In the genomic region with DNA sequence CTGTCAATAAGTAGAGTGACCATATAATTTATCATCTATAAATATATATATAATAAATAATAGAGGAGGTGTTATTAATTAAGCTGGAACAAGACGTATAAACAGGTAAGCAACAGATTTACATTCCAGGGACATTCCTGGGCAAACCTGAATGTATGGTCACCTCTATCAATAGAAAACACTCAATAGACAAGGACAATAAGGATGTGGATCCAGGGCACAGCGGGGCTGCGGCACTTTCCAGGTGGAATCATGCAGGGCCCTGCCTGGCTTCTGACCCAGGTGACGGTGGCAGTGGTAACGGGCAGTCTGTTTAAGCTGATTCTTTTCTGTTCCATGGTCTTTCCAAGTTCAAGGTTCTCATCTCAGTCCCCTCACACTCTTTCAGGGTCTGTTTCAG, we compare ENCODE assay signal across 32 cellular contexts. TPM values are rescaled to one million over a fixed set of nuclear protein-coding genes. Genes with fewer than 3 reads are reported as not detected.
"Had no signal": no experiment of that assay in that cellular context is flagged by ENCODE, and none has a peak within 500 bp of the region (broad histone marks: within the 10 kb centered on the region; RNA-seq: fewer than 3 reads in every experiment).

No MANE protein-coding gene starts in this region.

- H3K27ac ChIP-seq: heart right ventricle, hepatocyte, left lung, lower lobe of right lung, neural progenitor cell, neutrophil, ovary, right atrium auricular region, skin epidermis, spleen, suprapubic skin, thoracic aorta, tibial artery, uterus had no signal

- H3K79me2 ChIP-seq: hepatocyte had no signal

- H3K27me3 Mint-ChIP-seq: progenitor cell of endocrine pancreas, type B pancreatic cell had no signal

- H3K4me3 ChIP-seq: heart right ventricle, hepatocyte, left lung, lower lobe of right lung, neural progenitor cell, ovary, right atrium auricular region, skin epidermis, spleen, suprapubic skin, thoracic aorta, tibial artery, uterus had no signal

- H3K27ac Mint-ChIP-seq: mesothelial cell of epicardium; naive B cell; natural killer cell; nephron progenitor cell; neural progenitor cell; progenitor cell of endocrine pancreas; stimulated activated effector memory CD8-positive, alpha-beta T cell treated with anti-CD3 and anti-CD28 coated beads, Interleukin-12 subunit alpha, Interleukin-12 subunit beta, amount 100 ng/mL, for 72 hours; stimulated activated naive CD8-positive, alpha-beta T cell treated with anti-CD3 and anti-CD28 coated beads, Interleukin-15, Interleukin-2, amounts not matched to agents 100 ng/mL and 50 ng/mL, for 24 hours; type B pancreatic cell had no signal

- H3K4me3 Mint-ChIP-seq: mesothelial cell of epicardium; naive B cell; natural killer cell; nephron progenitor cell; neural progenitor cell; stimulated activated effector memory CD8-positive, alpha-beta T cell treated with anti-CD3 and anti-CD28 coated beads, Interleukin-12 subunit alpha, Interleukin-12 subunit beta, amount 100 ng/mL, for 72 hours; stimulated activated naive CD8-positive, alpha-beta T cell treated with anti-CD3 and anti-CD28 coated beads, Interleukin-15, Interleukin-2, amounts not matched to agents 100 ng/mL and 50 ng/mL, for 24 hours; type B pancreatic cell had no signal

- H3K27me3 ChIP-seq: hepatocyte, neural progenitor cell, ovary, right atrium auricular region, suprapubic skin, tibial artery, uterus had no signal

- H3K9me3 ChIP-seq: left lung, lower lobe of right lung, neutrophil, ovary, spleen, suprapubic skin, thoracic aorta, tibial artery, uterus had no signal

- H3K36me3 ChIP-seq: heart right ventricle, left lung, lower lobe of right lung, neural progenitor cell, neutrophil, ovary, right atrium auricular region, spleen, suprapubic skin, thoracic aorta, tibial artery, uterus had no signal

- DNase-seq: heart right ventricle; islet precursor cell; kidney glomerular epithelial cell; left colon; left lung; lower lobe of right lung; mammary epithelial cell; mesenchymal stem cell; naive B cell; natural killer cell; nephron progenitor cell; occipital lobe; ovary; spleen; stimulated activated CD4-positive, alpha-beta T cell treated with anti-CD3 and anti-CD28 coated beads, Interleukin-4, amount 100 ng/mL, for 24 hours; stimulated activated naive CD4-positive, alpha-beta T cell; tibial artery; uterus had no signal

- H3K9ac ChIP-seq: neural progenitor cell had no signal

- H3K36me3 Mint-ChIP-seq: naive B cell; natural killer cell; neural progenitor cell; stimulated activated effector memory CD8-positive, alpha-beta T cell treated with anti-CD3 and anti-CD28 coated beads, Interleukin-12 subunit alpha, Interleukin-12 subunit beta, amount 100 ng/mL, for 72 hours had no signal

- H2AFZ ChIP-seq: hepatocyte, neural progenitor cell had no signal

- H3K4me2 ChIP-seq: hepatocyte, neural progenitor cell had no signal

- H3K4me1 Mint-ChIP-seq: naive B cell, natural killer cell, neural progenitor cell had no signal

- H3K9me3 Mint-ChIP-seq: natural killer cell; stimulated activated effector memory CD8-positive, alpha-beta T cell treated with anti-CD3 and anti-CD28 coated beads, Interleukin-12 subunit alpha, Interleukin-12 subunit beta, amount 100 ng/mL, for 72 hours; stimulated activated naive CD8-positive, alpha-beta T cell treated with anti-CD3 and anti-CD28 coated beads, Interleukin-15, Interleukin-2, amounts not matched to agents 100 ng/mL and 50 ng/mL, for 24 hours had no signal

- H3K4me1 ChIP-seq: left lung, lower lobe of right lung, neural progenitor cell, tibial artery, uterus had no signal

- ATAC-seq: heart right ventricle; left colon; left lung; lower lobe of right lung; natural killer cell; sciatic nerve; stimulated activated effector memory CD8-positive, alpha-beta T cell treated with anti-CD3 and anti-CD28 coated beads, Interleukin-12 subunit alpha, Interleukin-12 subunit beta, amount 100 ng/mL, for 72 hours had no signal

RNA-seq across cellular contexts. Expression of a gene that starts 22.5 kb away (rescaled TPM):
- total RNA-seq: mammary epithelial cell, pulmonary artery endothelial cell had no signal
- polyA plus RNA-seq: mammary epithelial cell had no signal
